8 cellular contexts compared by ENCODE assay signal in genomic region chr5:34930527-34930844, GRCh38. TPM values are rescaled to one million over a fixed set of nuclear protein-coding genes. Genes with fewer than 3 reads are reported as not detected.
DNase-seq lines count a peak whose midpoint lies in the region; ATAC-seq and TF ChIP-seq lines count a peak whose summit lies in the region.

No MANE protein-coding gene starts in this region.

- H3K4me3 ChIP-seq in Loucy (ENCODE audit: low read length, poor library complexity, severe bottlenecking) (peak overlapping the region; percentile 93), coronary artery (peak overlapping the region; percentile 96)
- H3K4me3 ChIP-seq in naive thymus-derived CD4-positive, alpha-beta T cell (ENCODE audit: low read length), result peak overlapping the region; percentile 54

- TF ChIP-seq CTCF in CD14-positive monocyte (IDR thresholded peaks at IDR 0.05) (no peak), Loucy (conservative IDR thresholded peaks at IDR 0.05; ENCODE audit: low read length) (no peak), coronary artery (IDR thresholded peaks at IDR 0.05) (no peak), GM13976 (IDR thresholded peaks at IDR 0.05; ENCODE audit: borderline replicate concordance, control extremely low read depth, extremely low read depth, insufficient read depth, missing control alignments) (no peak)

- H3K27me3 ChIP-seq in Loucy (ENCODE audit: insufficient read depth, low read length, poor library complexity, severe bottlenecking), result no peaks in the 10 kb centered on the region
- no peaks in the 10 kb centered on the region for H3K27me3 ChIP-seq in naive thymus-derived CD4-positive, alpha-beta T cell (ENCODE audit: control insufficient read depth in 2 of 2, insufficient read depth in 2 of 2, low read length in 2 of 2)

- peaks cover 24% of the 10 kb centered on the region for H3K4me1 Mint-ChIP-seq in CD14-positive monocyte
- peaks cover 22 to 48% (median 42%) of the 10 kb centered on the region in 7 donors for H3K4me1 Mint-ChIP-seq in naive thymus-derived CD4-positive, alpha-beta T cell

- ATAC-seq in naive thymus-derived CD4-positive, alpha-beta T cell, result no peak
- ATAC-seq in GM21360 (IDR thresholded peaks at IDR 0.05; ENCODE audit: unreplicated experiment) (no peak), GM21367 (IDR thresholded peaks at IDR 0.05; ENCODE audit: unreplicated experiment) (no peak), GM21423 (IDR thresholded peaks at IDR 0.05; ENCODE audit: unreplicated experiment) (no peak)

- H3K36me3 ChIP-seq in Loucy (ENCODE audit: insufficient read depth, low read length), result peaks cover 15% of the 10 kb centered on the region; the same call in 1 of the 2 replicates
- peaks cover 0 to 12% (median 8%) of the 10 kb centered on the region in 3 experiments for H3K36me3 ChIP-seq in naive thymus-derived CD4-positive, alpha-beta T cell (ENCODE audit: control insufficient read depth in 2 of 3, insufficient read depth in 3 of 3, low read length in 3 of 3)

- H3K27ac Mint-ChIP-seq in CD14-positive monocyte, result peak overlapping the region; percentile 92 to 98 (median 98)
- peak overlapping the region; percentile 85 to 98 (median 93) for H3K27ac Mint-ChIP-seq in naive thymus-derived CD4-positive, alpha-beta T cell

- intact Hi-C loops in CD14-positive monocyte (cut with micrococcal nuclease), result loop anchor here in 1 of 2 donors (10.0 kb wide), 1 partner anchor 1486 kb away; the partner anchor contains the start of gene TARS1
- intact Hi-C loops in naive thymus-derived CD4-positive, alpha-beta T cell (cut with micrococcal nuclease), result loop anchor here in 1 of 2 donors (1.0 kb wide), 1 partner anchor 1312 kb away; no protein-coding TSS in a partner anchor

- no peak for DNase-seq in CD14-positive monocyte (ENCODE audit: low spot score)
- DNase-seq in coronary artery (ENCODE audit: low spot score), result no peak
- DNase-seq in naive thymus-derived CD4-positive, alpha-beta T cell, result no peak
- no peak for DNase-seq in GM13976 (ENCODE audit: low spot score)

- in situ Hi-C loops in GM13976 (cut with MboI; ENCODE audit: low sequenced_read_pairs, unreplicated experiment), result no loop called here

- POLR2A ChIA-PET in naive thymus-derived CD4-positive, alpha-beta T cell (lab: Charles Lee), result interaction anchor here (0.6 to 3.8 kb wide), 4 partner anchors 10 to 922 kb away, joined by 3 to 91 read pairs (median 6); partner anchors contain the start of genes AMACR, BRIX1 and RAD1

- no peaks in the 10 kb centered on the region for H3K9me3 ChIP-seq in Loucy (ENCODE audit: insufficient read depth, low read depth, low read length)
- no peaks in the 10 kb centered on the region for H3K9me3 ChIP-seq in naive thymus-derived CD4-positive, alpha-beta T cell (ENCODE audit: control insufficient read depth in 2 of 3, low read length in 3 of 3)

- H2AFZ ChIP-seq in Loucy (ENCODE audit: low read length), result peak overlapping the region; percentile 88

- peaks cover 21 to 25% of the 10 kb centered on the region in 2 donors for H3K36me3 Mint-ChIP-seq in CD14-positive monocyte
- peaks cover 0 to 19% (median 8%) of the 10 kb centered on the region in 5 donors for H3K36me3 Mint-ChIP-seq in naive thymus-derived CD4-positive, alpha-beta T cell

- peak overlapping the region; percentile 72 for H3K4me2 ChIP-seq in Loucy (ENCODE audit: low read depth, low read length, poor library complexity, severe bottlenecking)

- H3F3A ChIP-seq in Loucy (ENCODE audit: low read depth), result peaks cover 5% of the 10 kb centered on the region; the same call in 1 of the 2 replicates

- peaks cover 54% of the 10 kb centered on the region for H3K79me2 ChIP-seq in Loucy (ENCODE audit: insufficient read depth, low read length)

- H3K27me3 Mint-ChIP-seq in CD14-positive monocyte (ENCODE audit: low read depth in 3 of 3), result peaks cover 0 to 2% (median 0%) of the 10 kb centered on the region in 3 donors
- H3K27me3 Mint-ChIP-seq in naive thymus-derived CD4-positive, alpha-beta T cell, result no peaks in the 10 kb centered on the region

- peak overlapping the region; percentile 96 to 98 for H3K4me3 Mint-ChIP-seq in CD14-positive monocyte
- peak overlapping the region; percentile 94 to 99 (median 96) for H3K4me3 Mint-ChIP-seq in naive thymus-derived CD4-positive, alpha-beta T cell

- peaks cover 32% of the 10 kb centered on the region for H4K20me1 ChIP-seq in Loucy (ENCODE audit: insufficient read depth, low read length, poor library complexity, severe bottlenecking)

- CTCF ChIA-PET in naive thymus-derived CD4-positive, alpha-beta T cell (lab: Charles Lee), result interaction anchor here (0.7 to 1.6 kb wide), 2 partner anchors 14 to 1246 kb away, joined by 3 to 19 read pairs; partner anchors contain the start of genes BRIX1 and RAD1

- H3K9ac ChIP-seq in Loucy (ENCODE audit: low read depth, low read length, poor library complexity, severe bottlenecking), result peak overlapping the region; percentile 92

- no peaks in the 10 kb centered on the region for H3K9me3 Mint-ChIP-seq in CD14-positive monocyte
- H3K9me3 Mint-ChIP-seq in naive thymus-derived CD4-positive, alpha-beta T cell, result no peaks in the 10 kb centered on the region

- H3K4me1 ChIP-seq in Loucy (ENCODE audit: insufficient read depth, low read length, poor library complexity, severe bottlenecking), result peaks cover 35% of the 10 kb centered on the region
- H3K4me1 ChIP-seq in naive thymus-derived CD4-positive, alpha-beta T cell (ENCODE audit: control insufficient read depth in 2 of 2, insufficient read depth in 2 of 2, low read length in 2 of 2), result peaks cover 15 to 18% of the 10 kb centered on the region in 2 donors

- peak overlapping the region; percentile 98 for H3K27ac ChIP-seq in coronary artery
- H3K27ac ChIP-seq in naive thymus-derived CD4-positive, alpha-beta T cell (ENCODE audit: low read depth, low read length), result peak overlapping the region; percentile 93

- H3K9me2 ChIP-seq in Loucy (replicated peaks; ENCODE audit: low read depth, low read length), result no peaks in the 10 kb centered on the region

RNA-seq across cellular contexts. Expression of gene DNAJC21, which starts 1.1 kb away (rescaled TPM):
- polyA plus RNA-seq in CD14-positive monocyte, result 10 to 100 TPM in 1 of 2 donors, 1 to 10 TPM in 1; 8.5 to 10.2 TPM
- 10 to 100 TPM; 43.9 to 66.4 (median 49.6) TPM for total RNA-seq in naive thymus-derived CD4-positive, alpha-beta T cell
- polyA plus RNA-seq in naive thymus-derived CD4-positive, alpha-beta T cell, result 10 to 100 TPM; 17.3 to 19.6 TPM

RNA-seq across cellular contexts. Expression of gene BRIX1, which starts 15.0 kb away (rescaled TPM):
- polyA plus RNA-seq in CD14-positive monocyte, result 10 to 100 TPM; 12.5 to 13.5 TPM
- total RNA-seq in naive thymus-derived CD4-positive, alpha-beta T cell, result 10 to 100 TPM; 13.4 to 45.2 (median 26.8) TPM
- 10 to 100 TPM; 46.0 to 46.2 TPM for polyA plus RNA-seq in naive thymus-derived CD4-positive, alpha-beta T cell

RNA-seq across cellular contexts. Expression of gene RAD1, which starts 15.2 kb away (rescaled TPM):
- polyA plus RNA-seq in CD14-positive monocyte, result 1 to 10 TPM; 9.4 to 9.6 TPM
- total RNA-seq in naive thymus-derived CD4-positive, alpha-beta T cell, result 10 to 100 TPM; 19.3 to 29.6 (median 24.6) TPM
- polyA plus RNA-seq in naive thymus-derived CD4-positive, alpha-beta T cell, result 10 to 100 TPM; 18.9 to 19.4 TPM
